Comparison of ENCODE assay signal across 9 cellular contexts in the genomic region with DNA sequence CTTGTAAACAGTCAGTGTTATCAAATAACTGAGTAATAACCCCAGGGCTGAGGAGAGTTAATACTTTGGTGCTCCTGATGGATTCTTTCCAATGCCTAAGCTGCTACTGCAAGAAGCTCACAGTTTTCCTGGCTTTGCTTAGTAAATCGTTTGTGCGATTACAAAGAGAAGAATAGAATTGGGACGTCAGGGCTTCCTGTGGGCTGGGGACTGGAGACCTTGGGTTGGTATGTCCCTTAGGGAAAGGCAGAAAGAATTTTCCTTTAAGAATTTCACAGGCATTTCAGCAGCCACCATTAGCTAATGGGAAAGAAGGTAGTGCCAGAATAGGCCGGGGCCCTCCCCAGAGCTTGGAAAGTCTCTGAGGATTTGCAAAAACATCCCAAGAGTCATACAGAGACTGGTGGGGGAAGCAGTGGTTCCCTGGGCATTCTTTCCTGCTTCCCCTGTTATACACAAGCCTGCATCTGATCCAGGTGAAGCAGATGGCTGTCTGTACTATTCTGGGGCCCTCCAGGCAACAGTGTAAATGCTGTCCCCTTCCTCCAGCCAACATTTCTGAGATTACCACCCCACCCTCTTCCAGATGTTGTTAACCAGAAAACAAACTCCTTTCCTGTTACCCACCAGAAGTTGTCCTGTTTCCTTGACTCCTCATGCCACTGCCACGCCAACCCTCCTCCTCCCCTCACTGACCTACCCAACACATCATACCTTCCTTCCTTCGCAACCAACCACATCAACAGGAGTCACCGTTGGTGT. TPM values are rescaled to one million over a fixed set of nuclear protein-coding genes. Genes with fewer than 3 reads are reported as not detected.
A peak's percentile ranks its signal among the peaks of the same experiment; 100 is the strongest.
DNase-seq lines count a peak whose midpoint lies in the region; ATAC-seq and TF ChIP-seq lines count a peak whose summit lies in the region.
"Had no signal": no experiment of that assay in that cellular context is flagged by ENCODE, and none has a peak within 500 bp of the region (broad histone marks: within the 10 kb centered on the region; RNA-seq: fewer than 3 reads in every experiment).

No MANE protein-coding gene starts in this region.

- H3K27me3 ChIP-seq in Panc1 (ENCODE audit: control insufficient read depth, insufficient read depth, low read length) (no peaks in the 10 kb centered on the region), psoas muscle (ENCODE audit: insufficient read depth in 3 of 3, low read length in 2 of 3) (no peaks in the 10 kb centered on the region)

- no peak overlapping the region for H3K4me3 ChIP-seq in Panc1 (ENCODE audit: low read depth in 2 of 2, low read length in 2 of 2)
- no peak overlapping the region for H3K4me3 ChIP-seq in psoas muscle

- POLR2A ChIA-PET in Panc1 (lab: Charles Lee), result no interaction called here

- intact Hi-C loops in Panc1 (cut with micrococcal nuclease; ENCODE audit: unreplicated experiment), result no loop called here
- intact Hi-C loops in psoas muscle (cut with DNase I), result loop anchor here in 1 of 2 donors (5.0 kb wide), 1 partner anchor 38 kb away; a partner anchor contains a TSS

- CTCF ChIA-PET in Panc1 (lab: Charles Lee), result no interaction called here

- H3K36me3 ChIP-seq in Panc1 (ENCODE audit: control insufficient read depth, insufficient read depth, low read length), result no peaks in the 10 kb centered on the region
- peaks cover 0 to 31% of the 10 kb centered on the region in 2 donors for H3K36me3 ChIP-seq in psoas muscle (ENCODE audit: insufficient read depth in 1 of 2, low read depth in 1 of 2)

- TF ChIP-seq CTCF in C4-2B (conservative IDR thresholded peaks at IDR 0.05) (no peak), Panc1 (IDR thresholded peaks at IDR 0.05) (no peak), psoas muscle (IDR thresholded peaks at IDR 0.05) (no peak)

- H3K9me3 ChIP-seq in Panc1 (ENCODE audit: control insufficient read depth, insufficient read depth, low read depth, low read length) (no peaks in the 10 kb centered on the region), psoas muscle (no peaks in the 10 kb centered on the region)

- ATAC-seq in Panc1, result peak; percentile 17; the same call in 1 of the 2 replicates
- ATAC-seq in psoas muscle, result no peak
- no peak for ATAC-seq in HG03565 (IDR thresholded peaks at IDR 0.05; ENCODE audit: unreplicated experiment)

- in situ Hi-C loops in Panc1 (cut with HindIII; ENCODE audit: low pct_unique_long_range_greater_than_20kb, low sequenced_read_pairs), result no loop called here

- BruUV-seq in Panc1 (replicated peaks; lab: Mats Ljungman, UMichigan), result no TSS peak

- WGBS in psoas muscle, 3 donors, result 49 to 60% (median 53%) methylated on average over 7 of the region's 7 CpGs

- no peak for DNase-seq in Panc1 (ENCODE audit: low read depth, low spot score)
- peak; percentile 42 for DNase-seq in fibroblast of peridontal ligament (ENCODE audit: extremely low read depth)
- DNase-seq in psoas muscle, result no peak
- DNase-seq in NCI-H82 (lab: John Stamatoyannopoulos, UW), result no peak
- no peak for DNase-seq in inferior parietal cortex (ENCODE audit: extremely low spot score)
- no peak for DNase-seq in kidney glomerular epithelial cell (lab: John Stamatoyannopoulos, UW)
- DNase-seq: activated CD8-positive, alpha-beta memory T cell treated with anti-CD3 and anti-CD28 coated beads for 24 hours had no signal

- H3K4me1 ChIP-seq in Panc1 (ENCODE audit: control insufficient read depth, insufficient read depth, low read length) (no peaks in the 10 kb centered on the region), psoas muscle (peaks cover 37% of the 10 kb centered on the region)

- H3K27ac ChIP-seq in C4-2B (peak overlapping the region; percentile 63), Panc1 (ENCODE audit: low read length) (no peak overlapping the region), psoas muscle (peak overlapping the region; percentile 54)

RNA-seq across cellular contexts. Expression of a gene that starts 40.2 kb away (rescaled TPM):
- total RNA-seq in Panc1 (2021; ENCODE audit: unreplicated experiment) (0.98 TPM), psoas muscle (10 to 100 TPM; 20.8 to 33.6 (median 22.3) TPM)
- polyA plus RNA-seq in Panc1 (2012; ENCODE audit: insufficient read length), result 0.51 TPM
- polyA plus RNA-seq in psoas muscle, result 1 to 10 TPM; 4.4 to 4.9 (median 4.7) TPM

Comparison
In these comparisons a context has a peak if more than half of its experiments do, and no peak if none do; other contexts are left out.
1. RNA of a gene that starts 40.2 kb away (total RNA-seq): 20.8 to 33.6 TPM in psoas muscle; 0.98 TPM in Panc1 (single experiment); every median in the first group is over 10 times any median in the second.